Comparison of ENCODE assay signal across 9 cellular contexts in genomic region chrX:94831364-94831763, GRCh38.
A peak's percentile ranks its signal among the peaks of the same experiment; 100 is the strongest.
DNase-seq lines count a peak whose midpoint lies in the region; ATAC-seq, FAIRE-seq and TF ChIP-seq lines count a peak whose summit lies in the region.
"Had no signal": no experiment of that assay in that cellular context is flagged by ENCODE, and none has a peak within 500 bp of the region (broad histone marks: within the 10 kb centered on the region; RNA-seq: fewer than 3 reads in every experiment).

No MANE protein-coding gene starts in this region.

- intact Hi-C loops in GM12878 (cut with micrococcal nuclease; ENCODE audit: unreplicated experiment): loop anchor here (1.0 kb wide), 1 partner anchor 245 kb away; no protein-coding TSS in a partner anchor
- intact Hi-C loops in prostate gland (cut with DNase I): no loop called here

- H3K79me2 ChIP-seq in GM12878 (ENCODE audit: control insufficient read depth, insufficient read depth, low read length): no peaks in the 10 kb centered on the region
- H3K79me2 ChIP-seq in neural cell (replicated peaks; ENCODE audit: insufficient read depth, low read length): no peaks in the 10 kb centered on the region

- POLR2A ChIA-PET in GM12878 (lab: Charles Lee): no interaction called here

- CTCF ChIA-PET in GM12878 (lab: Yijun Ruan, JAX): interaction anchor here (0.6 to 2.6 kb wide), 9 partner anchors 101 to 251 kb away, joined by 3 to 44 read pairs (median 6); no protein-coding TSS in a partner anchor

- no peaks in the 10 kb centered on the region for H3K4me1 ChIP-seq in GM12878 (ENCODE audit: control insufficient read depth, insufficient read depth, low read length)
- no peaks in the 10 kb centered on the region for H3K4me1 ChIP-seq in prostate gland (replicated peaks)

- H3K4me3 ChIP-seq in GM12878 (no peak overlapping the region), neural cell (ENCODE audit: low read length) (no peak overlapping the region), prostate gland (no peak overlapping the region), coronary artery (no peak overlapping the region)

- no peaks in the 10 kb centered on the region for H3K9me2 ChIP-seq in neural cell (ENCODE audit: insufficient read depth, low read length)

- RAD21 ChIA-PET in GM12878 (lab: Charles Lee; ENCODE audit: unreplicated experiment): interaction anchor here (0.6 to 2.5 kb wide), 9 partner anchors 101 to 272 kb away, joined by 3 to 35 read pairs (median 7); no protein-coding TSS in a partner anchor

- SMC1A ChIA-PET in GM12878 (lab: Charles Lee; ENCODE audit: uncharacterized antibody, unreplicated experiment): interaction anchor here (0.9 to 2.2 kb wide), 9 partner anchors 11 to 265 kb away, joined by 3 to 29 read pairs (median 5); no protein-coding TSS in a partner anchor

- H3K36me3 ChIP-seq in GM12878 (ENCODE audit: control insufficient read depth in 2 of 2, insufficient read depth in 2 of 2, low read length in 1 of 2) (no peaks in the 10 kb centered on the region), neural cell (ENCODE audit: insufficient read depth, low read length) (no peaks in the 10 kb centered on the region), prostate gland (no peaks in the 10 kb centered on the region)

- H3K27me3 ChIP-seq in GM12878 (replicated peaks in 1 of 2; ENCODE audit: control insufficient read depth in 2 of 2, insufficient read depth in 2 of 2, low read length in 1 of 2) (no peaks in the 10 kb centered on the region), neural cell (ENCODE audit: insufficient read depth, low read depth, low read length) (no peaks in the 10 kb centered on the region), prostate gland (replicated peaks; ENCODE audit: insufficient read depth) (no peaks in the 10 kb centered on the region)

- ATAC-seq in GM12878 (peak; percentile 54; the same call in 2 of the 3 replicates), left lobe of liver (no peak)

- H3K4me2 ChIP-seq in GM12878 (ENCODE audit: control insufficient read depth, insufficient read depth) (no peak overlapping the region), neural cell (ENCODE audit: low read length) (no peak overlapping the region)

- no peak for TF ChIP-seq EP300 in GM12878 (IDR thresholded peaks at IDR 0.05; ENCODE audit: borderline replicate concordance in 1 of 2, control insufficient read depth in 1 of 2, low read depth in 2 of 2, low read length in 2 of 2)
- no peak for TF ChIP-seq EP300 in neural cell (conservative IDR thresholded peaks at IDR 0.05; ENCODE audit: poor library complexity, severe bottlenecking)

- DNase-seq in NCI-H1092 treated with DMSO at 0.1 percent for 48 hours (lab: John Stamatoyannopoulos, UW) (peak; percentile 42), NCI-H1092 (lab: John Stamatoyannopoulos, UW) (no peak), LoVo (ENCODE audit: low spot score) (peak; percentile 4), GM12878 (ENCODE audit: low read depth, low spot score) (no peak), prostate gland (ENCODE audit: low spot score) (no peak), left lobe of liver (ENCODE audit: low spot score) (no peak), coronary artery (ENCODE audit: low spot score) (no peak)
- DNase-seq: aorta had no signal

- peak; percentile 23 for FAIRE-seq in GM12878 (lab: Jason Lieb, UNC)

- H3K27ac ChIP-seq in GM12878 (ENCODE audit: control insufficient read depth, insufficient read depth) (no peak overlapping the region), neural cell (ENCODE audit: low read length) (no peak overlapping the region), prostate gland (no peak overlapping the region), coronary artery (no peak overlapping the region)

- no peak for TF ChIP-seq POLR2A in GM12878 (IDR thresholded peaks at IDR 0.05; ENCODE audit: low read depth, low read length)
- no peak for TF ChIP-seq POLR2A in prostate gland (IDR thresholded peaks at IDR 0.05)

- H3K9me3 ChIP-seq in GM12878 (replicated peaks; ENCODE audit: control insufficient read depth, insufficient read depth, low read length) (no peaks in the 10 kb centered on the region), neural cell (ENCODE audit: low read length) (no peaks in the 10 kb centered on the region), prostate gland (no peaks in the 10 kb centered on the region)

- TF ChIP-seq RAD21 in GM12878 (IDR thresholded peaks at IDR 0.05; ENCODE audit: insufficient read depth, low read depth, low read length): peak; percentile 62
- peak; percentile 74 for TF ChIP-seq RAD21 in neural cell (conservative IDR thresholded peaks at IDR 0.05)

- no TSS peak for BruUV-seq in GM12878 (replicated peaks; lab: Mats Ljungman, UMichigan)

- no peak overlapping the region for H2AFZ ChIP-seq in GM12878 (ENCODE audit: control insufficient read depth, low read depth, low read length)
- no peak overlapping the region for H2AFZ ChIP-seq in neural cell (ENCODE audit: low read depth, low read length)

- H3F3A ChIP-seq in neural cell (ENCODE audit: insufficient read depth, low read length, poor library complexity, severe bottlenecking): no peaks in the 10 kb centered on the region

- no peak overlapping the region for H3K9ac ChIP-seq in GM12878 (ENCODE audit: control insufficient read depth, insufficient read depth, low read length)
- H3K9ac ChIP-seq in neural cell (ENCODE audit: low read length): no peak overlapping the region

- in situ Hi-C loops in GM12878 (cut with MboI): loop anchor here (10.0 kb wide), 1 partner anchor 243 kb away; no protein-coding TSS in a partner anchor

- TF ChIP-seq CTCF in GM12878 (IDR thresholded peaks at IDR 0.05 in 2 of 3, conservative IDR thresholded peaks at IDR 0.05 in 1 of 3; ENCODE audit: control insufficient read depth in 2 of 3, extremely low read depth in 1 of 3, insufficient read depth in 1 of 3, low read depth in 3 of 3, low read length in 3 of 3): peak in 2 of 3 experiments; percentile 18 to 37; a peak in 3 of 6 replicates
- TF ChIP-seq CTCF in neural cell (IDR thresholded peaks at IDR 0.05; ENCODE audit: poor library complexity, severe bottlenecking): peak; percentile 64
- no peak for TF ChIP-seq CTCF in prostate gland (IDR thresholded peaks at IDR 0.05)
- TF ChIP-seq CTCF in coronary artery (IDR thresholded peaks at IDR 0.05): no peak

- H4K20me1 ChIP-seq in GM12878 (ENCODE audit: control insufficient read depth, insufficient read depth) (no peaks in the 10 kb centered on the region), neural cell (ENCODE audit: insufficient read depth) (no peaks in the 10 kb centered on the region)

TF ChIP-seq in GM12878, 131 proteins besides CTCF, POLR2A, EP300 and RAD21:
- TF ChIP-seq USF1 (IDR thresholded peaks at IDR 0.05; ENCODE audit: borderline replicate concordance, extremely low read length, insufficient read depth, low read depth, low read length): no peak
- peak; percentile 27; the same call in 1 of the 2 replicates for TF ChIP-seq SMC3 (IDR thresholded peaks at IDR 0.05; ENCODE audit: borderline replicate concordance, low read length)

TF ChIP-seq in neural cell, 6 proteins besides CTCF, POLR2A, EP300 and RAD21:
- TF ChIP-seq SMC3 (conservative IDR thresholded peaks at IDR 0.05; ENCODE audit: poor library complexity) (peak; percentile 55), EZH2 (IDR thresholded peaks at IDR 0.05; ENCODE audit: borderline replicate concordance, insufficient read depth, low read length, poor library complexity, severe bottlenecking) (no peak), TAF1 (IDR thresholded peaks at IDR 0.05; ENCODE audit: low read depth) (no peak)

Comparison
In these comparisons a context has a peak if more than half of its experiments do, and no peak if none do; other contexts are left out.
1. DNase-seq: peak in NCI-H1092 treated with DMSO at 0.1 percent for 48 hours (single experiment) and LoVo (single experiment); none in NCI-H1092 (single experiment), GM12878 (single experiment), prostate gland (single experiment), left lobe of liver (single experiment) and coronary artery (single experiment).
2. CTCF ChIP-seq: peak in GM12878 (2 of 3) and neural cell (single experiment); none in prostate gland (0 of 4) and coronary artery (single experiment).